9 cellular contexts compared by ENCODE assay signal in the genomic region with DNA sequence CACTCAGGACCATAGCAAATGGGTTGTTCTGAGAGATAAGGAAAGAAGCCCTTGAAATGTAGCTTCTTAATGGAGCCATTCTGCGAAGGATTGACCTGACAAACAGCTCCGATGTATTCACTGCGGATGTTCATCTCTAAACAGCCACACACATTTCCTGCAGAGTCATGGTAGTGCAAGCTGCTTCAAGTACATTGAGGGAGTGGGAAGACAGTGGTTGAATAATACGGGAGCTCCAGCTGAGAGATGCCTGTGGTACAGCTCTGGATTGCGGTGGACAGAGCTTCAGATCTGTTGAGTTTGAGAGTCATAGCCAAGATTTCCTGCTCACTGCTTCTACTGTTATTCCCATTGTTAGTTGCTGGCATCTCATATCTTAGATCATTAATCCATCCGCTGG.
DNase-seq lines count a peak whose midpoint lies in the region; ATAC-seq and TF ChIP-seq lines count a peak whose summit lies in the region.
"Had no signal": no experiment of that assay in that cellular context is flagged by ENCODE, and none has a peak within 500 bp of the region (broad histone marks: within the 10 kb centered on the region; RNA-seq: fewer than 3 reads in every experiment).

No MANE protein-coding gene starts in this region.

- H3K9me3 Mint-ChIP-seq in activated T-helper 17 cell treated with anti-CD3 and anti-CD28 coated beads, Interleukin-2, amount 50 U/mL, for 72 hours: no peaks in the 10 kb centered on the region

- H3K4me1 ChIP-seq in right atrium auricular region: peaks cover 0 to 5% of the 10 kb centered on the region in 2 donors
- no peaks in the 10 kb centered on the region for H3K4me1 ChIP-seq in right cardiac atrium (ENCODE audit: control insufficient read depth, insufficient read depth, low read length)
- H3K4me1 ChIP-seq in lower lobe of right lung: no peaks in the 10 kb centered on the region

- intact Hi-C loops in right cardiac atrium (cut with DNase I): no loop called here
- intact Hi-C loops in lower lobe of right lung (cut with DNase I): no loop called here

- H3K27me3 ChIP-seq in right atrium auricular region (no peaks in the 10 kb centered on the region), right cardiac atrium (ENCODE audit: control insufficient read depth, insufficient read depth) (no peaks in the 10 kb centered on the region), lower lobe of right lung (ENCODE audit: low read depth) (no peaks in the 10 kb centered on the region), WERI-Rb-1 (ENCODE audit: insufficient read depth, low read depth, severe bottlenecking) (no peaks in the 10 kb centered on the region)

- H3K4me3 ChIP-seq in right atrium auricular region (no peak overlapping the region), right cardiac atrium (ENCODE audit: low read length) (no peak overlapping the region), lower lobe of right lung (peak overlapping the region; percentile 7), WERI-Rb-1 (ENCODE audit: low read depth, low read length) (no peak overlapping the region)

- H3K9me3 ChIP-seq in right atrium auricular region (no peaks in the 10 kb centered on the region), right cardiac atrium (ENCODE audit: control insufficient read depth, low read length) (no peaks in the 10 kb centered on the region), lower lobe of right lung (no peaks in the 10 kb centered on the region), WERI-Rb-1 (ENCODE audit: severe bottlenecking) (no peaks in the 10 kb centered on the region)

- ATAC-seq in right cardiac atrium (no peak), lower lobe of right lung (no peak), HG03175 (IDR thresholded peaks at IDR 0.05; ENCODE audit: unreplicated experiment) (no peak)
- no peak for ATAC-seq in activated T-helper 17 cell treated with anti-CD3 and anti-CD28 coated beads, Interleukin-2, amount 50 U/mL, for 72 hours (replicated peaks)

- H3K27me3 Mint-ChIP-seq in activated T-helper 17 cell treated with anti-CD3 and anti-CD28 coated beads, Interleukin-2, amount 50 U/mL, for 72 hours: peaks cover 19% of the 10 kb centered on the region

- H3K36me3 Mint-ChIP-seq in activated T-helper 17 cell treated with anti-CD3 and anti-CD28 coated beads, Interleukin-2, amount 50 U/mL, for 72 hours (ENCODE audit: low read depth): no peaks in the 10 kb centered on the region

- TF ChIP-seq CTCF in right atrium auricular region (IDR thresholded peaks at IDR 0.05) (no peak), lower lobe of right lung (IDR thresholded peaks at IDR 0.05) (no peak), WERI-Rb-1 (IDR thresholded peaks at IDR 0.05; ENCODE audit: low read depth, low read length) (no peak)

- H3K27ac Mint-ChIP-seq in activated T-helper 17 cell treated with anti-CD3 and anti-CD28 coated beads, Interleukin-2, amount 50 U/mL, for 72 hours: no peak overlapping the region

- 68% methylated on average over 6 of the region's 6 CpGs for WGBS in right cardiac atrium

- H3K27ac ChIP-seq in right atrium auricular region: peak overlapping the region; percentile 30 to 39
- no peak overlapping the region for H3K27ac ChIP-seq in right cardiac atrium (ENCODE audit: low read length)
- no peak overlapping the region for H3K27ac ChIP-seq in lower lobe of right lung
- no peak overlapping the region for H3K27ac ChIP-seq in WERI-Rb-1

- H3K36me3 ChIP-seq in right atrium auricular region: no peaks in the 10 kb centered on the region
- no peaks in the 10 kb centered on the region for H3K36me3 ChIP-seq in lower lobe of right lung
- no peaks in the 10 kb centered on the region; the same call in 1 of the 2 replicates for H3K36me3 ChIP-seq in WERI-Rb-1

- peaks cover 11% of the 10 kb centered on the region for H3K4me1 Mint-ChIP-seq in activated T-helper 17 cell treated with anti-CD3 and anti-CD28 coated beads, Interleukin-2, amount 50 U/mL, for 72 hours

- no peak for DNase-seq in right atrium auricular region (ENCODE audit: low spot score)
- no peak for DNase-seq in right cardiac atrium
- DNase-seq in lower lobe of right lung: no peak
- no peak for DNase-seq in WERI-Rb-1
- no peak for DNase-seq in stimulated activated naive CD4-positive, alpha-beta T cell treated with Interleukin-2 at 50 U/mL for 16 hours (lab: John Stamatoyannopoulos, UW)
- no peak for DNase-seq in NCI-H2081 treated with DMSO at 0.1 percent for 48 hours (lab: John Stamatoyannopoulos, UW)
- DNase-seq: COR-L47 had no signal

- H3K4me3 Mint-ChIP-seq in activated T-helper 17 cell treated with anti-CD3 and anti-CD28 coated beads, Interleukin-2, amount 50 U/mL, for 72 hours: peak overlapping the region; percentile 66

Comparison
In these comparisons a context has a peak if more than half of its experiments do, and no peak if none do; other contexts are left out.
1. H3K27ac ChIP-seq: peak in right atrium auricular region (2 of 2); none in right cardiac atrium (single experiment), lower lobe of right lung (single experiment) and WERI-Rb-1 (single experiment).